Comparison of ENCODE assay signal across 8 cellular contexts in the genomic region with DNA sequence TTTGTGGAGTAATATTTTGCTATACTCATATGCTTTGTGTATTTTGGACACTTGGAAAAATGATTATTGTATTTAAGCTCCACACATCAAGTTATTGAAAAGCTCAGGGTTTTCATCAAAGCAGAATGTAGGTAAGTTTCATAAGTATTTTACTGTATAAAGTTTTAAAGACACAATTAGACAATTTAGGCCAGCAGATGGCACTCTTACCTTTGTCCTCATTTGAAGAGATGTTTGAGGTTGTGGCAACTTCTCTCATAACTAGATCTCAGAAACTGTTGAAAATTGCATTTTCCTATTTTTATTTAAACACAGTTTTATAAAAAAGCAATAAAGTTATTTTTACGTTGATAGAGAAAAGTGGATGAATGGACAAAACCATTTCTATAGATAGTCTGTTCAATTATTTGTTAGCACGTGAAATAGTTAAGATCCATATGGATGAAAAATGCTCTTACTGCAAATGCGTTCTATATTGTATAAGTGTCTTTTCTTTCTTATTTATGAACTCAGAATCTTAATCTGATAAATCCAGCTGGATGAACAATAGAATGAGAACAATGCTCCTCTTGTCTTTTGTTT.
DNase-seq lines count a peak whose midpoint lies in the region; ATAC-seq and TF ChIP-seq lines count a peak whose summit lies in the region.

No MANE protein-coding gene starts in this region.

- no peaks in the 10 kb centered on the region for H3F3A ChIP-seq in MM.1S (ENCODE audit: insufficient read depth, low read length)

- TF ChIP-seq CTCF in MM.1S (IDR thresholded peaks at IDR 0.05; ENCODE audit: low read length) (peak; percentile 62), fibroblast of mammary gland (conservative IDR thresholded peaks at IDR 0.05; ENCODE audit: control insufficient read depth, insufficient read depth, low read depth, low read length) (peak; percentile 62)

- H3K79me2 ChIP-seq in MM.1S (ENCODE audit: low read length) = no peaks in the 10 kb centered on the region

- no peak overlapping the region for H3K27ac ChIP-seq in MM.1S (ENCODE audit: low read length)

- H3K27me3 ChIP-seq in MM.1S (replicated peaks; ENCODE audit: insufficient read depth, low read length) = no peaks in the 10 kb centered on the region

- H3K9me3 ChIP-seq in MM.1S (replicated peaks; ENCODE audit: insufficient read depth, low read length) = no peaks in the 10 kb centered on the region

- H3K9me2 ChIP-seq in MM.1S (replicated peaks; ENCODE audit: insufficient read depth, low read length) = no peaks in the 10 kb centered on the region

- H3K4me1 ChIP-seq in MM.1S (ENCODE audit: low read length) = no peaks in the 10 kb centered on the region

- no peak for ATAC-seq in HG02970 (IDR thresholded peaks at IDR 0.05; ENCODE audit: low FRiP score, unreplicated experiment)

- no peaks in the 10 kb centered on the region for H3K36me3 ChIP-seq in MM.1S (replicated peaks; ENCODE audit: insufficient read depth, low read length)

- H2AFZ ChIP-seq in MM.1S (ENCODE audit: low read length) = no peak overlapping the region

- DNase-seq in A172 (ENCODE audit: low spot score) (peak; percentile 63), EL (peak; percentile 65), MM.1S (peak; percentile 64), SKM-1 (lab: John Stamatoyannopoulos, UW; ENCODE audit: unreplicated experiment) (peak; percentile 15), fibroblast of mammary gland (ENCODE audit: low read depth) (peak; percentile 73), non-pigmented ciliary epithelial cell (ENCODE audit: low read depth) (peak; percentile 38), cortex of kidney (lab: John Stamatoyannopoulos, UW) (no peak)

- no peaks in the 10 kb centered on the region for H4K20me1 ChIP-seq in MM.1S (ENCODE audit: insufficient read depth, low read length)

- no peak overlapping the region for H3K4me3 ChIP-seq in MM.1S (ENCODE audit: low read length)
- H3K4me3 ChIP-seq in fibroblast of mammary gland (ENCODE audit: control insufficient read depth, low read depth, low read length) = no peak overlapping the region

- no peak overlapping the region for H3K4me2 ChIP-seq in MM.1S (ENCODE audit: low read depth, low read length)

- H3K9ac ChIP-seq in MM.1S (ENCODE audit: low read length) = no peak overlapping the region
